Comparison of ENCODE assay signal across 8 cellular contexts in the genomic region with DNA sequence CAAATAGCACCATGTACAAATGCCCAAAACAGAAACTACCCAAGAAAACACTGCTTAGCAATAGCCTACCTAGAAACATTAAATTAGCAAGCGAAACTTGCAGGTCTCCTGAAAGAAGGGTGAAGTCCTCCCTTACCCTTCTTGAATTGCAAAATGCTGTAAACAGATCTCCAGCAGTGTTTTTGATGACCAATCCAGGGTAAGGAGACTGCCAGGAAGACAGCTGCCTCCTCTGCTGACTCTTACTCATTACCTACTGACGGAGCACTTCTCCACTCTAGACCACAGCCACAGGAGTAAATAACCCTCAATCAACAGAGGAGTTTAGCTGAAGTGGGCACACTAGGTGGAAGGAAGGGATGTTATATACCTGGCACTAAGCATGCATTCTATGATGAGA. TPM values are rescaled to one million over a fixed set of nuclear protein-coding genes. Genes with fewer than 3 reads are reported as not detected.
DNase-seq lines count a peak whose midpoint lies in the region; ATAC-seq and TF ChIP-seq lines count a peak whose summit lies in the region.

No MANE protein-coding gene starts in this region.

- no peaks in the 10 kb centered on the region for H3K27me3 Mint-ChIP-seq in activated T-helper 17 cell treated with anti-CD3 and anti-CD28 coated beads, Interleukin-2, amount 50 U/mL, for 72 hours
- peaks cover 4% of the 10 kb centered on the region for H3K27me3 Mint-ChIP-seq in nephron (ENCODE audit: low read depth)
- no peaks in the 10 kb centered on the region for H3K27me3 Mint-ChIP-seq in CD4-positive, alpha-beta T cell

- intact Hi-C loops in CD4-positive, alpha-beta T cell (cut with DNase I, micrococcal nuclease) = no loop called here

- H3K9me3 ChIP-seq in CD4-positive, alpha-beta T cell (ENCODE audit: control insufficient read depth, low read length) = no peaks in the 10 kb centered on the region

- ATAC-seq in GM18502 (IDR thresholded peaks at IDR 0.05; ENCODE audit: poor library complexity, unreplicated experiment) = peak; percentile 54
- peak; percentile 67 for ATAC-seq in HG03439 (IDR thresholded peaks at IDR 0.05; ENCODE audit: unreplicated experiment)
- ATAC-seq in activated T-helper 17 cell treated with anti-CD3 and anti-CD28 coated beads, Interleukin-2, amount 50 U/mL, for 72 hours (replicated peaks) = peak; percentile 93
- no peak for ATAC-seq in GM21529 (IDR thresholded peaks at IDR 0.05; ENCODE audit: unreplicated experiment)
- ATAC-seq in CD4-positive, alpha-beta T cell (ENCODE audit: poor library complexity) = no peak
- ATAC-seq in GM19452 (IDR thresholded peaks at IDR 0.05; ENCODE audit: unreplicated experiment) = no peak

- no peaks in the 10 kb centered on the region for H3K9me3 Mint-ChIP-seq in activated T-helper 17 cell treated with anti-CD3 and anti-CD28 coated beads, Interleukin-2, amount 50 U/mL, for 72 hours
- H3K9me3 Mint-ChIP-seq in nephron = no peaks in the 10 kb centered on the region
- no peaks in the 10 kb centered on the region for H3K9me3 Mint-ChIP-seq in CD4-positive, alpha-beta T cell

- no peak for TF ChIP-seq CTCF in nephron (IDR thresholded peaks at IDR 0.05; ENCODE audit: unreplicated experiment in 3 of 3)
- no peak for TF ChIP-seq CTCF in CD4-positive, alpha-beta T cell (IDR thresholded peaks at IDR 0.05)

- CTCF ChIA-PET in CD4-positive, alpha-beta T cell (lab: Charles Lee) = no interaction called here

- H3K27ac ChIP-seq in CD4-positive, alpha-beta T cell (ENCODE audit: low read depth, low read length) = no peak overlapping the region

- no peaks in the 10 kb centered on the region for H3K36me3 Mint-ChIP-seq in activated T-helper 17 cell treated with anti-CD3 and anti-CD28 coated beads, Interleukin-2, amount 50 U/mL, for 72 hours (ENCODE audit: low read depth)
- no peaks in the 10 kb centered on the region for H3K36me3 Mint-ChIP-seq in nephron (ENCODE audit: low read depth)
- no peaks in the 10 kb centered on the region for H3K36me3 Mint-ChIP-seq in CD4-positive, alpha-beta T cell (ENCODE audit: low read depth)

- H3K4me3 Mint-ChIP-seq in activated T-helper 17 cell treated with anti-CD3 and anti-CD28 coated beads, Interleukin-2, amount 50 U/mL, for 72 hours = no peak overlapping the region
- no peak overlapping the region for H3K4me3 Mint-ChIP-seq in nephron
- H3K4me3 Mint-ChIP-seq in CD4-positive, alpha-beta T cell = no peak overlapping the region

- POLR2A ChIA-PET in CD4-positive, alpha-beta T cell (lab: Charles Lee) = no interaction called here

- no peaks in the 10 kb centered on the region for H3K27me3 ChIP-seq in CD4-positive, alpha-beta T cell (ENCODE audit: control insufficient read depth, insufficient read depth, low read length)

- H3K27ac Mint-ChIP-seq in activated T-helper 17 cell treated with anti-CD3 and anti-CD28 coated beads, Interleukin-2, amount 50 U/mL, for 72 hours = peak overlapping the region; percentile 18
- H3K27ac Mint-ChIP-seq in nephron = peak overlapping the region in 2 of 3 experiments; percentile 18 to 51
- H3K27ac Mint-ChIP-seq in CD4-positive, alpha-beta T cell = no peak overlapping the region

- H3K4me1 Mint-ChIP-seq in activated T-helper 17 cell treated with anti-CD3 and anti-CD28 coated beads, Interleukin-2, amount 50 U/mL, for 72 hours = no peaks in the 10 kb centered on the region
- no peaks in the 10 kb centered on the region for H3K4me1 Mint-ChIP-seq in nephron
- no peaks in the 10 kb centered on the region for H3K4me1 Mint-ChIP-seq in CD4-positive, alpha-beta T cell (ENCODE audit: low read depth)

- DNase-seq in CD4-positive, alpha-beta T cell = no peak
- DNase-seq in superior temporal gyrus (ENCODE audit: extremely low spot score) = no peak

RNA-seq across cellular contexts. Expression of a gene that starts 32.2 kb away (rescaled TPM):
- 10 to 100 TPM; 70.9 to 83.8 TPM for total RNA-seq in activated T-helper 17 cell treated with anti-CD3 and anti-CD28 coated beads, Interleukin-2, amount 50 U/mL, for 72 hours
- 100 to 1,000 TPM; 136 to 140 TPM for total RNA-seq in CD4-positive, alpha-beta T cell

Comparison
In these comparisons a context has a peak if more than half of its experiments do, and no peak if none do; other contexts are left out.
1. ATAC-seq: peak in GM18502 (single experiment), HG03439 (single experiment) and activated T-helper 17 cell treated with anti-CD3 and anti-CD28 coated beads, Interleukin-2, amount 50 U/mL, for 72 hours (single experiment); none in GM21529 (single experiment), CD4-positive, alpha-beta T cell (single experiment) and GM19452 (single experiment).